ENCODE assay signal across 1 cellular context in the genomic region with DNA sequence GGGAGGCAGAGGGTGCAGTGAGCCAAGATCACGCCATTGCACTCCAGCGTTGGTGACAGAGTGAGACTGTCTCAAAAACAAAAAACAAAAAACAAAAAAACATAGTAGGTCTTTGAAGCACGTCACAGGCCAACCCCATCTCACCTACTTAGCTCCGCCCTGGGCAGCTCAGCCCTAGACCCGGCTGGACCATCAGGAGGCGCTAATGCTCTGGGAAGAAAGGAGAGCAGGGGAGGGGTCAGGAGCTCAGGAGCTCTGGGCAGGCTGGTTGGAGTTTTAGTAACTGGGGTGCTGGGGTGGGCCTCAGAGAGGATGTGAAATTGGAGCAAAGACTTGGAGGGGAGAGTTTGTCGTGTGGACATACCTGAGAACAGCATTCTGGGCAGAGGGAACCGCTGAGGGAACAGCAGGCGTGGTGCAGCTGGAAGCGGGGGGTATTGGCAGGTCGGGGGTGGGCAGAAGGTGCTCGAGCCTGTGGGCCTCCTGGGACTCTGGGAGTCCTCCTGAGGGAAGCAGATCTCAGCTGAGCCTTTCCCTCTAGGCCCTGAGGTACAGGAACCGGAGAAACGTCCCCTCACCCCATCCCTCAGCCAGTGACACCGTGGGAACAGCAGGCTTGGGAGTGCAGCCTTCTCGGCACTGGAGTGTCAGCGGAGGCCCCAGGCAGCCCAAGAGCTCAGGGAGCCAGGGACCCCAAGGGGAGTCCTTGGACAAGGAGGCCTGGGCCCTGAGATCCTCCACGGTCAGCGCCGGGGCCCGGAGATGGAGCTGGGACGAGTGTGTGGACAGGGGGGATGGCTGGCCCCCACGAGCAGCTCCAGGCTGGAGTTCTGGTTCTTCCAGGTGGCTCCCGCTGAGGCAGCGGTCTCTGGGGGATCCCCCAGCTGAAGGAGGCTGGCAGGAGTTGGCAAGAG.
TF ChIP-seq lines count a peak whose summit lies in the region.

No MANE protein-coding gene starts in this region.

TF ChIP-seq in WTC11, 78 proteins besides CTCF, POLR2A, EP300 and RAD21 (continued from another document):
- TF ChIP-seq, protein P1, sequence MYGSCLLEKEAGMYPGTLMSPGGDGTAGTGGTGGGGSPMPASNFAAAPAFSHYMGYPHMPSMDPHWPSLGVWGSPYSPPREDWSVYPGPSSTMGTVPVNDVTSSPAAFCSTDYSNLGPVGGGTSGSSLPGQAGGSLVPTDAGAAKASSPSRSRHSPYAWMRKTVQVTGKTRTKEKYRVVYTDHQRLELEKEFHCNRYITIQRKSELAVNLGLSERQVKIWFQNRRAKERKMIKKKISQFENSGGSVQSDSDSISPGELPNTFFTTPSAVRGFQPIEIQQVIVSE (CRISPR knock-in tag; IDR thresholded peaks at IDR 0.05; ENCODE audit: borderline replicate concordance), result no peak
- no peak for TF ChIP-seq SOX15 (CRISPR knock-in tag; IDR thresholded peaks at IDR 0.05)
- TF ChIP-seq FOXJ3 (CRISPR knock-in tag; IDR thresholded peaks at IDR 0.05; ENCODE audit: borderline replicate concordance), result no peak
- TF ChIP-seq, protein P2, sequence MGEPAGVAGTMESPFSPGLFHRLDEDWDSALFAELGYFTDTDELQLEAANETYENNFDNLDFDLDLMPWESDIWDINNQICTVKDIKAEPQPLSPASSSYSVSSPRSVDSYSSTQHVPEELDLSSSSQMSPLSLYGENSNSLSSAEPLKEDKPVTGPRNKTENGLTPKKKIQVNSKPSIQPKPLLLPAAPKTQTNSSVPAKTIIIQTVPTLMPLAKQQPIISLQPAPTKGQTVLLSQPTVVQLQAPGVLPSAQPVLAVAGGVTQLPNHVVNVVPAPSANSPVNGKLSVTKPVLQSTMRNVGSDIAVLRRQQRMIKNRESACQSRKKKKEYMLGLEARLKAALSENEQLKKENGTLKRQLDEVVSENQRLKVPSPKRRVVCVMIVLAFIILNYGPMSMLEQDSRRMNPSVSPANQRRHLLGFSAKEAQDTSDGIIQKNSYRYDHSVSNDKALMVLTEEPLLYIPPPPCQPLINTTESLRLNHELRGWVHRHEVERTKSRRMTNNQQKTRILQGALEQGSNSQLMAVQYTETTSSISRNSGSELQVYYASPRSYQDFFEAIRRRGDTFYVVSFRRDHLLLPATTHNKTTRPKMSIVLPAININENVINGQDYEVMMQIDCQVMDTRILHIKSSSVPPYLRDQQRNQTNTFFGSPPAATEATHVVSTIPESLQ (CRISPR knock-in tag; IDR thresholded peaks at IDR 0.05), result no peak
- no peak for TF ChIP-seq MYBL2 (CRISPR knock-in tag; IDR thresholded peaks at IDR 0.05)
- TF ChIP-seq, protein P3, sequence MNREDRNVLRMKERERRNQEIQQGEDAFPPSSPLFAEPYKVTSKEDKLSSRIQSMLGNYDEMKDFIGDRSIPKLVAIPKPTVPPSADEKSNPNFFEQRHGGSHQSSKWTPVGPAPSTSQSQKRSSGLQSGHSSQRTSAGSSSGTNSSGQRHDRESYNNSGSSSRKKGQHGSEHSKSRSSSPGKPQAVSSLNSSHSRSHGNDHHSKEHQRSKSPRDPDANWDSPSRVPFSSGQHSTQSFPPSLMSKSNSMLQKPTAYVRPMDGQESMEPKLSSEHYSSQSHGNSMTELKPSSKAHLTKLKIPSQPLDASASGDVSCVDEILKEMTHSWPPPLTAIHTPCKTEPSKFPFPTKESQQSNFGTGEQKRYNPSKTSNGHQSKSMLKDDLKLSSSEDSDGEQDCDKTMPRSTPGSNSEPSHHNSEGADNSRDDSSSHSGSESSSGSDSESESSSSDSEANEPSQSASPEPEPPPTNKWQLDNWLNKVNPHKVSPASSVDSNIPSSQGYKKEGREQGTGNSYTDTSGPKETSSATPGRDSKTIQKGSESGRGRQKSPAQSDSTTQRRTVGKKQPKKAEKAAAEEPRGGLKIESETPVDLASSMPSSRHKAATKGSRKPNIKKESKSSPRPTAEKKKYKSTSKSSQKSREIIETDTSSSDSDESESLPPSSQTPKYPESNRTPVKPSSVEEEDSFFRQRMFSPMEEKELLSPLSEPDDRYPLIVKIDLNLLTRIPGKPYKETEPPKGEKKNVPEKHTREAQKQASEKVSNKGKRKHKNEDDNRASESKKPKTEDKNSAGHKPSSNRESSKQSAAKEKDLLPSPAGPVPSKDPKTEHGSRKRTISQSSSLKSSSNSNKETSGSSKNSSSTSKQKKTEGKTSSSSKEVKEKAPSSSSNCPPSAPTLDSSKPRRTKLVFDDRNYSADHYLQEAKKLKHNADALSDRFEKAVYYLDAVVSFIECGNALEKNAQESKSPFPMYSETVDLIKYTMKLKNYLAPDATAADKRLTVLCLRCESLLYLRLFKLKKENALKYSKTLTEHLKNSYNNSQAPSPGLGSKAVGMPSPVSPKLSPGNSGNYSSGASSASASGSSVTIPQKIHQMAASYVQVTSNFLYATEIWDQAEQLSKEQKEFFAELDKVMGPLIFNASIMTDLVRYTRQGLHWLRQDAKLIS (CRISPR knock-in tag; IDR thresholded peaks at IDR 0.05; ENCODE audit: borderline replicate concordance), result no peak
- TF ChIP-seq TEAD1 (CRISPR knock-in tag; IDR thresholded peaks at IDR 0.05), result no peak
- peak; percentile 30; the same call in 1 of the 2 replicates for TF ChIP-seq SP1 (CRISPR knock-in tag; conservative IDR thresholded peaks at IDR 0.05)
- TF ChIP-seq, protein P4, sequence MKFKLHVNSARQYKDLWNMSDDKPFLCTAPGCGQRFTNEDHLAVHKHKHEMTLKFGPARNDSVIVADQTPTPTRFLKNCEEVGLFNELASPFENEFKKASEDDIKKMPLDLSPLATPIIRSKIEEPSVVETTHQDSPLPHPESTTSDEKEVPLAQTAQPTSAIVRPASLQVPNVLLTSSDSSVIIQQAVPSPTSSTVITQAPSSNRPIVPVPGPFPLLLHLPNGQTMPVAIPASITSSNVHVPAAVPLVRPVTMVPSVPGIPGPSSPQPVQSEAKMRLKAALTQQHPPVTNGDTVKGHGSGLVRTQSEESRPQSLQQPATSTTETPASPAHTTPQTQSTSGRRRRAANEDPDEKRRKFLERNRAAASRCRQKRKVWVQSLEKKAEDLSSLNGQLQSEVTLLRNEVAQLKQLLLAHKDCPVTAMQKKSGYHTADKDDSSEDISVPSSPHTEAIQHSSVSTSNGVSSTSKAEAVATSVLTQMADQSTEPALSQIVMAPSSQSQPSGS (CRISPR knock-in tag; IDR thresholded peaks at IDR 0.05; ENCODE audit: borderline replicate concordance, low read depth), result no peak
- TF ChIP-seq, protein P5, sequence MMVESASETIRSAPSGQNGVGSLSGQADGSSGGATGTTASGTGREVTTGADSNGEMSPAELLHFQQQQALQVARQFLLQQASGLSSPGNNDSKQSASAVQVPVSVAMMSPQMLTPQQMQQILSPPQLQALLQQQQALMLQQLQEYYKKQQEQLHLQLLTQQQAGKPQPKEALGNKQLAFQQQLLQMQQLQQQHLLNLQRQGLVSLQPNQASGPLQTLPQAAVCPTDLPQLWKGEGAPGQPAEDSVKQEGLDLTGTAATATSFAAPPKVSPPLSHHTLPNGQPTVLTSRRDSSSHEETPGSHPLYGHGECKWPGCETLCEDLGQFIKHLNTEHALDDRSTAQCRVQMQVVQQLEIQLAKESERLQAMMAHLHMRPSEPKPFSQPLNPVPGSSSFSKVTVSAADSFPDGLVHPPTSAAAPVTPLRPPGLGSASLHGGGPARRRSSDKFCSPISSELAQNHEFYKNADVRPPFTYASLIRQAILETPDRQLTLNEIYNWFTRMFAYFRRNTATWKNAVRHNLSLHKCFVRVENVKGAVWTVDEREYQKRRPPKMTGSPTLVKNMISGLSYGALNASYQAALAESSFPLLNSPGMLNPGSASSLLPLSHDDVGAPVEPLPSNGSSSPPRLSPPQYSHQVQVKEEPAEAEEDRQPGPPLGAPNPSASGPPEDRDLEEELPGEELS (CRISPR knock-in tag; IDR thresholded peaks at IDR 0.05), result no peak
- TF ChIP-seq, protein P6, sequence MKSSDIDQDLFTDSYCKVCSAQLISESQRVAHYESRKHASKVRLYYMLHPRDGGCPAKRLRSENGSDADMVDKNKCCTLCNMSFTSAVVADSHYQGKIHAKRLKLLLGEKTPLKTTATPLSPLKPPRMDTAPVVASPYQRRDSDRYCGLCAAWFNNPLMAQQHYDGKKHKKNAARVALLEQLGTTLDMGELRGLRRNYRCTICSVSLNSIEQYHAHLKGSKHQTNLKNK (CRISPR knock-in tag; IDR thresholded peaks at IDR 0.05), result no peak
- no peak for TF ChIP-seq ZNF232 (CRISPR knock-in tag; IDR thresholded peaks at IDR 0.05)
- TF ChIP-seq CREB1 (CRISPR knock-in tag; IDR thresholded peaks at IDR 0.05), result no peak
- no peak for TF ChIP-seq TCF7 (CRISPR knock-in tag; IDR thresholded peaks at IDR 0.05; ENCODE audit: low read depth)
- TF ChIP-seq, protein P7, sequence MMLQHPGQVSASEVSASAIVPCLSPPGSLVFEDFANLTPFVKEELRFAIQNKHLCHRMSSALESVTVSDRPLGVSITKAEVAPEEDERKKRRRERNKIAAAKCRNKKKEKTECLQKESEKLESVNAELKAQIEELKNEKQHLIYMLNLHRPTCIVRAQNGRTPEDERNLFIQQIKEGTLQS (CRISPR knock-in tag; conservative IDR thresholded peaks at IDR 0.05), result no peak
- peak; percentile 32; the same call in 1 of the 2 replicates for TF ChIP-seq ETV6 (CRISPR knock-in tag; IDR thresholded peaks at IDR 0.05)
- TF ChIP-seq ZNF121 (CRISPR knock-in tag; IDR thresholded peaks at IDR 0.05), result no peak
- TF ChIP-seq NFYB (CRISPR knock-in tag; conservative IDR thresholded peaks at IDR 0.05; ENCODE audit: low read depth), result no peak
TF ChIP-seq in WTC11: peak in this region for 3.
